Comparison of ENCODE assay signal across 8 cellular contexts in the genomic region with DNA sequence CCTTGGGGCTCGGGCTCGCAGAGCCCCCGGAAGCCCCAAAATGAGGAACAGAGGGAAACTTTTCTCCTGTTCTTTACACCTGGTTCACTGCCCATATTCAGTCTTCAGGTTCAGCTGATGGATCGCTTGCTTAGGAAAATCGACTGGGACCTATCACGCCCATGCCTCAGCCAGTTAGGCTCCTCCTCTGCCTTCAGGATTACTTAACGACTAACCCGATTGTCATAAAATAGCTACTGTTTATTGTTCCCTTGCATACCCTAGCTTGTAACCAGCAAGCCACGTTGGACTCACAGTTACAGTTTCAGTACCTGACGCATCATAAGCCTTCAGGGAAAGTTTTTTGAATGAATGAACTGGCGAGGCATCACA. TPM values are rescaled to one million over a fixed set of nuclear protein-coding genes. Genes with fewer than 3 reads are reported as not detected.
DNase-seq lines count a peak whose midpoint lies in the region; ATAC-seq, FAIRE-seq and TF ChIP-seq lines count a peak whose summit lies in the region.

No MANE protein-coding gene starts in this region.

- TF ChIP-seq POLR2A in heart left ventricle (IDR thresholded peaks at IDR 0.05) (no peak), suprapubic skin (IDR thresholded peaks at IDR 0.05) (no peak)

- 1% methylated on average over 11 of the region's 11 CpGs for WGBS in heart left ventricle, 4 donors
- WGBS in suprapubic skin = 1% methylated on average over 11 of the region's 11 CpGs

- H3K9me1 ChIP-seq in keratinocyte (ENCODE audit: control insufficient read depth, extremely low read depth, insufficient read depth, low read length) = peaks cover 3% of the 10 kb centered on the region

- peak overlapping the region; percentile 99 for H3K9ac ChIP-seq in keratinocyte (ENCODE audit: control insufficient read depth, extremely low read depth, insufficient read depth, low read length)

- no peak for TF ChIP-seq EP300 in suprapubic skin (IDR thresholded peaks at IDR 0.05)

- no peak for DNase-seq in heart left ventricle
- no peak for DNase-seq in Right ventricle myocardium superior
- DNase-seq in activated naive CD4-positive, alpha-beta T cell treated with anti-CD3 and anti-CD28 coated beads, Interleukin-2, amount 50 U/mL, for 72 hours (ENCODE audit: low spot score in 2 of 2) = no peak
- DNase-seq in keratinocyte (ENCODE audit: low read depth, low spot score) = no peak
- DNase-seq in suprapubic skin (ENCODE audit: low spot score in 2 of 2) = no peak
- no peak for DNase-seq in urothelium cell line (ENCODE audit: low spot score)
- no peak for DNase-seq in NOMO-1 (lab: John Stamatoyannopoulos, UW; ENCODE audit: unreplicated experiment in 2 of 2)

- H3K4me1 ChIP-seq in heart left ventricle (peaks cover 5 to 43% (median 33%) of the 10 kb centered on the region in 12 donors), keratinocyte (ENCODE audit: control insufficient read depth, extremely low read depth, insufficient read depth, low read length) (peaks cover 16% of the 10 kb centered on the region), suprapubic skin (peaks cover 33% of the 10 kb centered on the region)

- dilution Hi-C loops in keratinocyte (cut with MboI; ENCODE audit: extremely low pct_ligation_motif_present, low sequenced_read_pairs) = no loop called here

- H4K20me1 ChIP-seq in keratinocyte (ENCODE audit: control insufficient read depth, extremely low read depth, insufficient read depth, low read length) = peaks cover 34% of the 10 kb centered on the region

- H3K27ac Mint-ChIP-seq in activated naive CD4-positive, alpha-beta T cell treated with anti-CD3 and anti-CD28 coated beads, Interleukin-2, amount 50 U/mL, for 72 hours = peak overlapping the region; percentile 97 to 98

- no peak for FAIRE-seq in keratinocyte (lab: Jason Lieb, UNC)
- no peak for FAIRE-seq in urothelium cell line (lab: Jason Lieb, UNC)

- peaks cover 19 to 30% of the 10 kb centered on the region in 2 donors for H3K36me3 Mint-ChIP-seq in activated naive CD4-positive, alpha-beta T cell treated with anti-CD3 and anti-CD28 coated beads, Interleukin-2, amount 50 U/mL, for 72 hours

- H3K9me3 ChIP-seq in heart left ventricle = no peaks in the 10 kb centered on the region
- no peaks in the 10 kb centered on the region for H3K9me3 ChIP-seq in keratinocyte (ENCODE audit: control insufficient read depth, low read depth, low read length)
- no peaks in the 10 kb centered on the region for H3K9me3 ChIP-seq in suprapubic skin

- intact Hi-C loops in heart left ventricle (cut with DNase I) = no loop called here
- intact Hi-C loops in Right ventricle myocardium superior (cut with DNase I) = no loop called here

- H3K27me3 ChIP-seq in heart left ventricle (no peaks in the 10 kb centered on the region), keratinocyte (ENCODE audit: control insufficient read depth, extremely low read depth, insufficient read depth, low read length) (no peaks in the 10 kb centered on the region), suprapubic skin (no peaks in the 10 kb centered on the region)

- no peak overlapping the region for H2AFZ ChIP-seq in keratinocyte (ENCODE audit: control insufficient read depth, low read length)

- TF ChIP-seq CTCF in heart left ventricle (IDR thresholded peaks at IDR 0.05) = no peak
- no peak for TF ChIP-seq CTCF in keratinocyte (optimal IDR thresholded peaks at IDR 0.05 in 1 of 3, IDR thresholded peaks at IDR 0.05 in 1 of 3, conservative IDR thresholded peaks at IDR 0.05 in 1 of 3; ENCODE audit: extremely low read depth in 1 of 3, insufficient read depth in 2 of 3, low read length in 3 of 3)
- TF ChIP-seq CTCF in suprapubic skin (IDR thresholded peaks at IDR 0.05) = no peak

- H3K27ac ChIP-seq in heart left ventricle (peak overlapping the region in 11 of 12 donors; percentile 81 to 98 (median 93)), keratinocyte (ENCODE audit: control insufficient read depth, insufficient read depth, low read length) (peak overlapping the region; percentile 100), suprapubic skin (peak overlapping the region; percentile 99)

- H3K79me2 ChIP-seq in keratinocyte (ENCODE audit: control insufficient read depth, insufficient read depth, low read length) = peaks cover 50% of the 10 kb centered on the region

- peaks cover 8 to 49% (median 48%) of the 10 kb centered on the region in 9 donors for H3K36me3 ChIP-seq in heart left ventricle
- H3K36me3 ChIP-seq in keratinocyte (ENCODE audit: control insufficient read depth in 2 of 2, extremely low read depth in 1 of 2, insufficient read depth in 2 of 2, low read length in 2 of 2) = peaks cover 17 to 29% of the 10 kb centered on the region in 2 experiments
- H3K36me3 ChIP-seq in suprapubic skin = peaks cover 44% of the 10 kb centered on the region

- no peaks in the 10 kb centered on the region for H3K9me3 Mint-ChIP-seq in activated naive CD4-positive, alpha-beta T cell treated with anti-CD3 and anti-CD28 coated beads, Interleukin-2, amount 50 U/mL, for 72 hours

- H3K4me2 ChIP-seq in keratinocyte (ENCODE audit: control insufficient read depth, extremely low read depth, insufficient read depth, low read depth, low read length) = peak overlapping the region; percentile 99

- ATAC-seq in heart left ventricle = peak in 1 of 4 donors; percentile 1
- no peak for ATAC-seq in Right ventricle myocardium superior (ENCODE audit: poor library complexity)
- ATAC-seq in activated naive CD4-positive, alpha-beta T cell treated with anti-CD3 and anti-CD28 coated beads, Interleukin-2, amount 50 U/mL, for 72 hours = peak; percentile 16 to 24
- ATAC-seq in GM19035 (IDR thresholded peaks at IDR 0.05; ENCODE audit: unreplicated experiment) = no peak

- H3K4me3 ChIP-seq in heart left ventricle (peak overlapping the region; percentile 67 to 100 (median 92)), keratinocyte (ENCODE audit: control insufficient read depth in 2 of 3, extremely low read depth in 1 of 3, insufficient read depth in 2 of 3, low read depth in 1 of 3, low read length in 3 of 3) (peak overlapping the region; percentile 95 to 99 (median 98)), suprapubic skin (peak overlapping the region; percentile 99)

RNA-seq across cellular contexts. Expression of a gene that starts 0.7 kb away (rescaled TPM):
- 100 to 1,000 TPM in 6 of 9 donors, 10 to 100 TPM in 3; 66.9 to 115 (median 103) TPM for total RNA-seq in heart left ventricle
- 100 to 1,000 TPM in 1 of 2 donors, 10 to 100 TPM in 1; 66.3 to 138 TPM for polyA plus RNA-seq in heart left ventricle
- total RNA-seq in Right ventricle myocardium superior = 106 TPM
- 100 to 1,000 TPM; 132 to 168 TPM for total RNA-seq in activated naive CD4-positive, alpha-beta T cell treated with anti-CD3 and anti-CD28 coated beads, Interleukin-2, amount 50 U/mL, for 72 hours
- polyA plus RNA-seq in keratinocyte = 87.1 to 177 TPM (median 109 TPM) in 3 replicates
- 209 TPM for polyA plus RNA-seq in keratinocyte (2011; ENCODE audit: low read depth)
- 101 and 175 TPM in 2 replicates for polyA plus RNA-seq in keratinocyte (2011; cell fraction: cytosol; rRNA removed)
- polyA plus RNA-seq in keratinocyte (2011; cell fraction: nucleus; rRNA removed) = 188 and 261 TPM in 2 replicates
- polyA plus RNA-seq in keratinocyte (2012; ENCODE audit: low replicate concordance) = 131 and 134 TPM in 2 replicates
- 47.7 to 122 TPM (median 57.3 TPM) in 3 replicates for polyA minus RNA-seq in keratinocyte
- 93.4 TPM for polyA minus RNA-seq in keratinocyte (2011; cell fraction: cytosol; rRNA and poly(A)+ RNA removed)
- 78.5 and 95.6 TPM in 2 replicates for polyA minus RNA-seq in keratinocyte (2011; cell fraction: nucleus; rRNA and poly(A)+ RNA removed)
- 100 to 1,000 TPM in 3 of 4 donors, 10 to 100 TPM in 1; 92.7 to 287 (median 156) TPM for total RNA-seq in suprapubic skin

RNA-seq across cellular contexts. Expression of a gene that starts 33.9 kb away (rescaled TPM):
- total RNA-seq in heart left ventricle = not detected
- polyA plus RNA-seq in heart left ventricle = not detected
- not detected for total RNA-seq in Right ventricle myocardium superior
- under 1 TPM in 1 of 2 donors, not detected in 1; 0.21 TPM for total RNA-seq in activated naive CD4-positive, alpha-beta T cell treated with anti-CD3 and anti-CD28 coated beads, Interleukin-2, amount 50 U/mL, for 72 hours
- polyA plus RNA-seq in keratinocyte = 0.03 TPM in 3 replicates
- not detected for polyA plus RNA-seq in keratinocyte (2011; ENCODE audit: low read depth)
- not detected in 2 replicates for polyA plus RNA-seq in keratinocyte (2011; cell fraction: cytosol; rRNA removed)
- 0.17 and 0.19 TPM in 2 replicates for polyA plus RNA-seq in keratinocyte (2011; cell fraction: nucleus; rRNA removed)
- 0.56 and 1.2 TPM in 2 replicates for polyA plus RNA-seq in keratinocyte (2012; ENCODE audit: low replicate concordance)
- polyA minus RNA-seq in keratinocyte = 0.13 to 0.16 TPM in 2 of 3 replicates, not detected in the other
- polyA minus RNA-seq in keratinocyte (2011; cell fraction: cytosol; rRNA and poly(A)+ RNA removed) = not detected
- polyA minus RNA-seq in keratinocyte (2011; cell fraction: nucleus; rRNA and poly(A)+ RNA removed) = 0.21 and 0.54 TPM in 2 replicates
- total RNA-seq in suprapubic skin = under 1 TPM in 1 of 4 donors, not detected in 3; 0.53 TPM

RNA-seq across cellular contexts. Expression of a gene that starts 46.7 kb away (rescaled TPM):
- total RNA-seq in heart left ventricle = 10 to 100 TPM; 29.9 to 88.6 (median 52.7) TPM
- polyA plus RNA-seq in heart left ventricle = 100 to 1,000 TPM in 1 of 2 donors, 10 to 100 TPM in 1; 69.5 to 162 TPM
- 47.2 TPM for total RNA-seq in Right ventricle myocardium superior
- 100 to 1,000 TPM; 107 to 148 TPM for total RNA-seq in activated naive CD4-positive, alpha-beta T cell treated with anti-CD3 and anti-CD28 coated beads, Interleukin-2, amount 50 U/mL, for 72 hours
- polyA plus RNA-seq in keratinocyte = 32.8 to 193 TPM (median 32.8 TPM) in 3 replicates
- 22.8 TPM for polyA plus RNA-seq in keratinocyte (2011; ENCODE audit: low read depth)
- 97.7 and 191 TPM in 2 replicates for polyA plus RNA-seq in keratinocyte (2011; cell fraction: cytosol; rRNA removed)
- 47.7 and 54.8 TPM in 2 replicates for polyA plus RNA-seq in keratinocyte (2011; cell fraction: nucleus; rRNA removed)
- polyA plus RNA-seq in keratinocyte (2012; ENCODE audit: low replicate concordance) = 121 and 203 TPM in 2 replicates
- 74.1 to 375 TPM (median 92.0 TPM) in 3 replicates for polyA minus RNA-seq in keratinocyte
- polyA minus RNA-seq in keratinocyte (2011; cell fraction: cytosol; rRNA and poly(A)+ RNA removed) = 218 TPM
- 23.3 and 27.3 TPM in 2 replicates for polyA minus RNA-seq in keratinocyte (2011; cell fraction: nucleus; rRNA and poly(A)+ RNA removed)
- total RNA-seq in suprapubic skin = 10 to 100 TPM; 23.3 to 51.2 (median 46.6) TPM

Comparison
In these comparisons a context has a peak if more than half of its experiments do, and no peak if none do; other contexts are left out.
1. ATAC-seq: peak in activated naive CD4-positive, alpha-beta T cell treated with anti-CD3 and anti-CD28 coated beads, Interleukin-2, amount 50 U/mL, for 72 hours (2 of 2); none in Right ventricle myocardium superior (single experiment) and GM19035 (single experiment).
2. Peak in every context shown above with its lines, with median percentiles within 50 percentile points of each other: H3K27ac ChIP-seq and H3K4me3 ChIP-seq.